ENCODE assay signal across 8 cellular contexts in the genomic region with DNA sequence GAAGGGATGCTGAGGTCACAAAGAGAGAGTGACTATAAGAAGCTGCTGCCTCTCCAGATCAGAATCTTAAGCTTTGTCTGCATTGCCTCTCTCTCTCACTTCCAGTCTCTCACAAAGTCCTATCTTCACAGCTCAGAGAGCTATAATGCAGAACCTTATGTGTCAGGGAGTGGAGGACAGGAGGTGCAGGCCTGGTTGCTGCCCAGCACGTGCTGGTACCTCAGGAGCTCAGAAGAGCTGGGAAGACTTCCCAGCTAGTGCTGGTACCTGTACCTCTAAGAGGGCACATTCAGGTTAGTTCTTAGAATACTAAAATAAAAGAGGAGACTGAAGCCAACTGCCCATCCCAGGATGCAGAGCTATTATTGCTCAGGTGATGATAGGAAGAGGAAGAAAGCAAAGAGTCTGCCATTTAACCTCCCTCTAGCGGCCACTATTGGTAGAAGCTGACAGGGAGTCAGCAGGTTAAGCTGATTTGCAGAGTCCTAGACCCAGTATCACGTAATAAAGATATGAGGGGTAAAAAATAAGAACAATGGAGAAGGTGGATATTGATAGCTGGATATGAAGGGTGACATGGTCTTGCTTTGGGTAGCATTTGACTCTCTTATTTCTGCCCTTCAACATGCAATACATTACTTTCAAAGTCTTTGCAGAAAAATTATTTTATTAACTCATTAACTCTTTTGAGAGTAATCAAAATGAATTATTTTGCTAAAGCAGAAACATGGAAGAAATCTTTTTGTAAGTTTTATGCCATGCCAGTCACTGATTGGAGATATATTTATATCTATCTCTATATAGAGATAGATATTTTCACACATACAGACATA.
DNase-seq lines count a peak whose midpoint lies in the region; ATAC-seq lines count a peak whose summit lies in the region.

No MANE protein-coding gene starts in this region.

- DNase-seq in Daoy (ENCODE audit: low read depth) (peak; percentile 55), HUDEP-2 (lab: John Stamatoyannopoulos, UW; ENCODE audit: unreplicated experiment in 76 of 76) (peak in 48 of 76 experiments; percentile 1 to 68 (median 24)), SK-N-DZ (ENCODE audit: low spot score) (peak; percentile 52), iPS-NIHi11 (ENCODE audit: low spot score) (peak; percentile 81), DMS79 (lab: John Stamatoyannopoulos, UW) (no peak)
- DNase-seq in activated naive CD4-positive, alpha-beta T cell treated with anti-CD3 and anti-CD28 coated beads, Interleukin-2, amount 50 U/mL, for 72 hours (ENCODE audit: low spot score in 2 of 2): peak in 1 of 2 donors; percentile 36
- DNase-seq in stimulated activated CD4-positive, alpha-beta T cell treated with anti-CD3 and anti-CD28 coated beads, TNF-alpha, amount 100 ng/mL, for 4 hours (ENCODE audit: low read depth in 3 of 3): peak in 2 of 3 experiments; percentile 12 to 32

- peak; percentile 71 for ATAC-seq in GM21423 (IDR thresholded peaks at IDR 0.05; ENCODE audit: unreplicated experiment)
- peak; percentile 56 to 62 for ATAC-seq in activated naive CD4-positive, alpha-beta T cell treated with anti-CD3 and anti-CD28 coated beads, Interleukin-2, amount 50 U/mL, for 72 hours

- H3K9me3 Mint-ChIP-seq in activated naive CD4-positive, alpha-beta T cell treated with anti-CD3 and anti-CD28 coated beads, Interleukin-2, amount 50 U/mL, for 72 hours: no peaks in the 10 kb centered on the region

- H3K36me3 Mint-ChIP-seq in activated naive CD4-positive, alpha-beta T cell treated with anti-CD3 and anti-CD28 coated beads, Interleukin-2, amount 50 U/mL, for 72 hours: no peaks in the 10 kb centered on the region

- no peak overlapping the region for H3K27ac Mint-ChIP-seq in activated naive CD4-positive, alpha-beta T cell treated with anti-CD3 and anti-CD28 coated beads, Interleukin-2, amount 50 U/mL, for 72 hours
